ENCODE assay signal across 1 cellular context in the genomic region with DNA sequence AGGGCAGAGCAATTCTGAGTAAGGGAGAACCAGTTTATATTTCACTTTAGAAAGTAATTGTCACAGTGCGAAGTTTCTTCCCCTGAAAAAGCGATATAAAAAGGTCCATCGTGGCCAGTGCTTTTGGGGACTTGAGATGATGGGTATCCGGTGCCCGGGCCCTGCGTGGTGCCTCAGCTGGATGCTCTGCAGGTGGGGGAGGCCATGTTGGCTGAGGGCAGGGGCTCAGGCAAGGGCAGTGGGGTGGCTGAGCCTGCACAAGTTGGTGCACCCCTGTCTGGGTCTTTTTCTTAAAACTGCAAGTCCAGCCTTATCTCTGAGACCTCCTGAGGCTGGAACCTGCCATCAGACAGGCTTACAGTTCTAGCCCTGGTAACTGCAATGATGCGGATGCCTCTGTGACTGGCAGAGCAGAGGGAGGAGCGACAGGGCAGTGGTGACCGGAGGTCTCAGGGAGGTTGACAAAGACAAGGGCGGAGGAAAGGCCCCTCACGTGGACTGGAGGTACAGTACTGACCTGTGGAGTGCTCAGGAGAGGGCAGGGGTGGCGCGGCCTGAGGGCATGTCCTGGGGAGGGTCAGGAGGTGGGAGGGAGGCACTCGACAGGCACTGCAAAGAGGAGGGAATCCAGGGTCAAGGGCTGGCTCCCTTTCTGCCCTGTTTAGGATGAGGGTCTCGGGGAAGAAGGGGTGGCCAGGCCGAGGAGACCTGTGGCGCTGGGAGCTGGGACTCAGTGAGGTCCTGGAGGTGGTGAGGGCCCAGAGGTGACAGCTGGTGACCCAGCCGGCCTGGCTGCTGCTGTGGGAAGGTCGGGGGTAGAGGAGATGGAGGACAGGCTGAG.
TF ChIP-seq lines count a peak whose summit lies in the region.

No MANE protein-coding gene starts in this region.

TF ChIP-seq in IMR-90, 13 proteins besides CTCF, POLR2A, EP300 and RAD21:
- TF ChIP-seq, protein P1, sequence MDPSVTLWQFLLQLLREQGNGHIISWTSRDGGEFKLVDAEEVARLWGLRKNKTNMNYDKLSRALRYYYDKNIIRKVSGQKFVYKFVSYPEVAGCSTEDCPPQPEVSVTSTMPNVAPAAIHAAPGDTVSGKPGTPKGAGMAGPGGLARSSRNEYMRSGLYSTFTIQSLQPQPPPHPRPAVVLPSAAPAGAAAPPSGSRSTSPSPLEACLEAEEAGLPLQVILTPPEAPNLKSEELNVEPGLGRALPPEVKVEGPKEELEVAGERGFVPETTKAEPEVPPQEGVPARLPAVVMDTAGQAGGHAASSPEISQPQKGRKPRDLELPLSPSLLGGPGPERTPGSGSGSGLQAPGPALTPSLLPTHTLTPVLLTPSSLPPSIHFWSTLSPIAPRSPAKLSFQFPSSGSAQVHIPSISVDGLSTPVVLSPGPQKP (IDR thresholded peaks at IDR 0.05; ENCODE audit: borderline replicate concordance, low read depth, low read length): no peak
- TF ChIP-seq FOS (IDR thresholded peaks at IDR 0.05; ENCODE audit: low read depth, low read length) (no peak), NFE2L2 (IDR thresholded peaks at IDR 0.05; ENCODE audit: low read depth, low read length) (no peak), MAZ (IDR thresholded peaks at IDR 0.05; ENCODE audit: borderline replicate concordance, low read depth, low read length) (no peak), SMC3 (IDR thresholded peaks at IDR 0.05; ENCODE audit: low read depth, low read length) (no peak), CEBPB (IDR thresholded peaks at IDR 0.05; ENCODE audit: low read depth, low read length) (no peak), RFX5 (IDR thresholded peaks at IDR 0.05; ENCODE audit: low read depth, low read length) (no peak), MXI1 (IDR thresholded peaks at IDR 0.05; ENCODE audit: borderline replicate concordance, low read depth, low read length) (no peak), RCOR1 (IDR thresholded peaks at IDR 0.05; ENCODE audit: insufficient replicate concordance, low read length) (no peak), BHLHE40 (IDR thresholded peaks at IDR 0.05; ENCODE audit: low read depth, low read length) (no peak), MAFK (IDR thresholded peaks at IDR 0.05; ENCODE audit: low read depth, low read length) (no peak), CHD1 (IDR thresholded peaks at IDR 0.05; ENCODE audit: low read depth, low read length) (no peak)
- TF ChIP-seq, protein P2, sequence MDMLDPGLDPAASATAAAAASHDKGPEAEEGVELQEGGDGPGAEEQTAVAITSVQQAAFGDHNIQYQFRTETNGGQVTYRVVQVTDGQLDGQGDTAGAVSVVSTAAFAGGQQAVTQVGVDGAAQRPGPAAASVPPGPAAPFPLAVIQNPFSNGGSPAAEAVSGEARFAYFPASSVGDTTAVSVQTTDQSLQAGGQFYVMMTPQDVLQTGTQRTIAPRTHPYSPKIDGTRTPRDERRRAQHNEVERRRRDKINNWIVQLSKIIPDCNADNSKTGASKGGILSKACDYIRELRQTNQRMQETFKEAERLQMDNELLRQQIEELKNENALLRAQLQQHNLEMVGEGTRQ (IDR thresholded peaks at IDR 0.05; ENCODE audit: low read depth, low read length): no peak
TF ChIP-seq in IMR-90: peak in this region for 0.
